Comparison of ENCODE assay signal across 1 cellular context in genomic region chr7:957418-958220, GRCh38.
TF ChIP-seq lines count a peak whose summit lies in the region.

No MANE protein-coding gene starts in this region.

TF ChIP-seq in HepG2, 621 proteins besides CTCF, POLR2A, EP300 and RAD21 (continued from another document and continues in another):
- TF ChIP-seq, protein P1, sequence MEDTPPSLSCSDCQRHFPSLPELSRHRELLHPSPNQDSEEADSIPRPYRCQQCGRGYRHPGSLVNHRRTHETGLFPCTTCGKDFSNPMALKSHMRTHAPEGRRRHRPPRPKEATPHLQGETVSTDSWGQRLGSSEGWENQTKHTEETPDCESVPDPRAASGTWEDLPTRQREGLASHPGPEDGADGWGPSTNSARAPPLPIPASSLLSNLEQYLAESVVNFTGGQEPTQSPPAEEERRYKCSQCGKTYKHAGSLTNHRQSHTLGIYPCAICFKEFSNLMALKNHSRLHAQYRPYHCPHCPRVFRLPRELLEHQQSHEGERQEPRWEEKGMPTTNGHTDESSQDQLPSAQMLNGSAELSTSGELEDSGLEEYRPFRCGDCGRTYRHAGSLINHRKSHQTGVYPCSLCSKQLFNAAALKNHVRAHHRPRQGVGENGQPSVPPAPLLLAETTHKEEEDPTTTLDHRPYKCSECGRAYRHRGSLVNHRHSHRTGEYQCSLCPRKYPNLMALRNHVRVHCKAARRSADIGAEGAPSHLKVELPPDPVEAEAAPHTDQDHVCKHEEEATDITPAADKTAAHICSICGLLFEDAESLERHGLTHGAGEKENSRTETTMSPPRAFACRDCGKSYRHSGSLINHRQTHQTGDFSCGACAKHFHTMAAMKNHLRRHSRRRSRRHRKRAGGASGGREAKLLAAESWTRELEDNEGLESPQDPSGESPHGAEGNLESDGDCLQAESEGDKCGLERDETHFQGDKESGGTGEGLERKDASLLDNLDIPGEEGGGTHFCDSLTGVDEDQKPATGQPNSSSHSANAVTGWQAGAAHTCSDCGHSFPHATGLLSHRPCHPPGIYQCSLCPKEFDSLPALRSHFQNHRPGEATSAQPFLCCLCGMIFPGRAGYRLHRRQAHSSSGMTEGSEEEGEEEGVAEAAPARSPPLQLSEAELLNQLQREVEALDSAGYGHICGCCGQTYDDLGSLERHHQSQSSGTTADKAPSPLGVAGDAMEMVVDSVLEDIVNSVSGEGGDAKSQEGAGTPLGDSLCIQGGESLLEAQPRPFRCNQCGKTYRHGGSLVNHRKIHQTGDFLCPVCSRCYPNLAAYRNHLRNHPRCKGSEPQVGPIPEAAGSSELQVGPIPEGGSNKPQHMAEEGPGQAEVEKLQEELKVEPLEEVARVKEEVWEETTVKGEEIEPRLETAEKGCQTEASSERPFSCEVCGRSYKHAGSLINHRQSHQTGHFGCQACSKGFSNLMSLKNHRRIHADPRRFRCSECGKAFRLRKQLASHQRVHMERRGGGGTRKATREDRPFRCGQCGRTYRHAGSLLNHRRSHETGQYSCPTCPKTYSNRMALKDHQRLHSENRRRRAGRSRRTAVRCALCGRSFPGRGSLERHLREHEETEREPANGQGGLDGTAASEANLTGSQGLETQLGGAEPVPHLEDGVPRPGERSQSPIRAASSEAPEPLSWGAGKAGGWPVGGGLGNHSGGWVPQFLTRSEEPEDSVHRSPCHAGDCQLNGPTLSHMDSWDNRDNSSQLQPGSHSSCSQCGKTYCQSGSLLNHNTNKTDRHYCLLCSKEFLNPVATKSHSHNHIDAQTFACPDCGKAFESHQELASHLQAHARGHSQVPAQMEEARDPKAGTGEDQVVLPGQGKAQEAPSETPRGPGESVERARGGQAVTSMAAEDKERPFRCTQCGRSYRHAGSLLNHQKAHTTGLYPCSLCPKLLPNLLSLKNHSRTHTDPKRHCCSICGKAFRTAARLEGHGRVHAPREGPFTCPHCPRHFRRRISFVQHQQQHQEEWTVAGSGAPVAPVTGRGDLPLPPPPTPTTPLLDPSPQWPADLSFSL (CRISPR knock-in tag; IDR thresholded peaks at IDR 0.05), result peak; percentile 66; the same call in 1 of the 2 replicates
- no peak for TF ChIP-seq BHLHE40 (IDR thresholded peaks at IDR 0.05; ENCODE audit: low read length)
- peak; percentile 95; the same call in 1 of the 2 replicates for TF ChIP-seq ZNF543 (CRISPR knock-in tag; IDR thresholded peaks at IDR 0.05)
- TF ChIP-seq ZNF530 (CRISPR knock-in tag; IDR thresholded peaks at IDR 0.05; ENCODE audit: low read depth), result no peak
- TF ChIP-seq PLRG1 (conservative IDR thresholded peaks at IDR 0.05), result no peak
- peak; percentile 55; the same call in 1 of the 2 replicates for TF ChIP-seq ZNF7 (CRISPR knock-in tag; IDR thresholded peaks at IDR 0.05)
- no peak for TF ChIP-seq ZNF576 (CRISPR knock-in tag; IDR thresholded peaks at IDR 0.05)
- peak; percentile 87; the same call in 1 of the 2 replicates for TF ChIP-seq DMAP1 (CRISPR knock-in tag; IDR thresholded peaks at IDR 0.05)
- TF ChIP-seq JUND (CRISPR knock-in tag; IDR thresholded peaks at IDR 0.05), result peak; percentile 35; the same call in 1 of the 2 replicates
- TF ChIP-seq ZNF44 (CRISPR knock-in tag; IDR thresholded peaks at IDR 0.05), result peak; percentile 89; the same call in 1 of the 2 replicates
- no peak for TF ChIP-seq EHMT2 (IDR thresholded peaks at IDR 0.05; ENCODE audit: borderline replicate concordance, low read depth, low read length)
- TF ChIP-seq ZNF160 (CRISPR knock-in tag; IDR thresholded peaks at IDR 0.05), result peak; percentile 74; the same call in 1 of the 2 replicates
- no peak for TF ChIP-seq ZNF562 (CRISPR knock-in tag; IDR thresholded peaks at IDR 0.05; ENCODE audit: borderline replicate concordance)
- peak; percentile 67; the same call in 1 of the 2 replicates for TF ChIP-seq NR2C2 (CRISPR knock-in tag; IDR thresholded peaks at IDR 0.05; ENCODE audit: borderline replicate concordance)
- peak; percentile 75 for TF ChIP-seq ZNF124 (CRISPR knock-in tag; IDR thresholded peaks at IDR 0.05)
- no peak for TF ChIP-seq ZBTB44 (CRISPR knock-in tag; IDR thresholded peaks at IDR 0.05)
- TF ChIP-seq STAG1 (CRISPR knock-in tag; IDR thresholded peaks at IDR 0.05), result peak; percentile 36; the same call in 1 of the 2 replicates
- peak; percentile 74; the same call in 1 of the 2 replicates for TF ChIP-seq SALL2 (CRISPR knock-in tag; IDR thresholded peaks at IDR 0.05)
- TF ChIP-seq, protein P2, sequence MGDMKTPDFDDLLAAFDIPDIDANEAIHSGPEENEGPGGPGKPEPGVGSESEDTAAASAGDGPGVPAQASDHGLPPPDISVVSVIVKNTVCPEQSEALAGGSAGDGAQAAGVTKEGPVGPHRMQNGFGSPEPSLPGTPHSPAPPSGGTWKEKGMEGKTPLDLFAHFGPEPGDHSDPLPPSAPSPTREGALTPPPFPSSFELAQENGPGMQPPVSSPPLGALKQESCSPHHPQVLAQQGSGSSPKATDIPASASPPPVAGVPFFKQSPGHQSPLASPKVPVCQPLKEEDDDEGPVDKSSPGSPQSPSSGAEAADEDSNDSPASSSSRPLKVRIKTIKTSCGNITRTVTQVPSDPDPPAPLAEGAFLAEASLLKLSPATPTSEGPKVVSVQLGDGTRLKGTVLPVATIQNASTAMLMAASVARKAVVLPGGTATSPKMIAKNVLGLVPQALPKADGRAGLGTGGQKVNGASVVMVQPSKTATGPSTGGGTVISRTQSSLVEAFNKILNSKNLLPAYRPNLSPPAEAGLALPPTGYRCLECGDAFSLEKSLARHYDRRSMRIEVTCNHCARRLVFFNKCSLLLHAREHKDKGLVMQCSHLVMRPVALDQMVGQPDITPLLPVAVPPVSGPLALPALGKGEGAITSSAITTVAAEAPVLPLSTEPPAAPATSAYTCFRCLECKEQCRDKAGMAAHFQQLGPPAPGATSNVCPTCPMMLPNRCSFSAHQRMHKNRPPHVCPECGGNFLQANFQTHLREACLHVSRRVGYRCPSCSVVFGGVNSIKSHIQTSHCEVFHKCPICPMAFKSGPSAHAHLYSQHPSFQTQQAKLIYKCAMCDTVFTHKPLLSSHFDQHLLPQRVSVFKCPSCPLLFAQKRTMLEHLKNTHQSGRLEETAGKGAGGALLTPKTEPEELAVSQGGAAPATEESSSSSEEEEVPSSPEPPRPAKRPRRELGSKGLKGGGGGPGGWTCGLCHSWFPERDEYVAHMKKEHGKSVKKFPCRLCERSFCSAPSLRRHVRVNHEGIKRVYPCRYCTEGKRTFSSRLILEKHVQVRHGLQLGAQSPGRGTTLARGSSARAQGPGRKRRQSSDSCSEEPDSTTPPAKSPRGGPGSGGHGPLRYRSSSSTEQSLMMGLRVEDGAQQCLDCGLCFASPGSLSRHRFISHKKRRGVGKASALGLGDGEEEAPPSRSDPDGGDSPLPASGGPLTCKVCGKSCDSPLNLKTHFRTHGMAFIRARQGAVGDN (CRISPR knock-in tag; IDR thresholded peaks at IDR 0.05), result peak; percentile 100
- TF ChIP-seq ZNF468 (CRISPR knock-in tag; IDR thresholded peaks at IDR 0.05), result 0 out of 2 replicates have a peak, but pooled peaks have one; percentile 51
- TF ChIP-seq FIP1L1 (IDR thresholded peaks at IDR 0.05; ENCODE audit: borderline replicate concordance, insufficient read depth, low read depth, low read length), result 0 out of 2 replicates have a peak, but pooled peaks have one; percentile 56
- peak; percentile 12; the same call in 1 of the 2 replicates for TF ChIP-seq NCOA2 (CRISPR knock-in tag; IDR thresholded peaks at IDR 0.05)
- TF ChIP-seq ZNF3 (CRISPR knock-in tag; IDR thresholded peaks at IDR 0.05), result no peak
- no peak for TF ChIP-seq ZFP36 (IDR thresholded peaks at IDR 0.05; ENCODE audit: borderline replicate concordance, low read depth, low read length, partially characterized antibody)
- TF ChIP-seq ZNF879 (CRISPR knock-in tag; IDR thresholded peaks at IDR 0.05), result no peak; the same call in 1 of the 2 replicates
- TF ChIP-seq NFYB (CRISPR knock-in tag; IDR thresholded peaks at IDR 0.05), result peak; percentile 62
- TF ChIP-seq, protein P3, sequence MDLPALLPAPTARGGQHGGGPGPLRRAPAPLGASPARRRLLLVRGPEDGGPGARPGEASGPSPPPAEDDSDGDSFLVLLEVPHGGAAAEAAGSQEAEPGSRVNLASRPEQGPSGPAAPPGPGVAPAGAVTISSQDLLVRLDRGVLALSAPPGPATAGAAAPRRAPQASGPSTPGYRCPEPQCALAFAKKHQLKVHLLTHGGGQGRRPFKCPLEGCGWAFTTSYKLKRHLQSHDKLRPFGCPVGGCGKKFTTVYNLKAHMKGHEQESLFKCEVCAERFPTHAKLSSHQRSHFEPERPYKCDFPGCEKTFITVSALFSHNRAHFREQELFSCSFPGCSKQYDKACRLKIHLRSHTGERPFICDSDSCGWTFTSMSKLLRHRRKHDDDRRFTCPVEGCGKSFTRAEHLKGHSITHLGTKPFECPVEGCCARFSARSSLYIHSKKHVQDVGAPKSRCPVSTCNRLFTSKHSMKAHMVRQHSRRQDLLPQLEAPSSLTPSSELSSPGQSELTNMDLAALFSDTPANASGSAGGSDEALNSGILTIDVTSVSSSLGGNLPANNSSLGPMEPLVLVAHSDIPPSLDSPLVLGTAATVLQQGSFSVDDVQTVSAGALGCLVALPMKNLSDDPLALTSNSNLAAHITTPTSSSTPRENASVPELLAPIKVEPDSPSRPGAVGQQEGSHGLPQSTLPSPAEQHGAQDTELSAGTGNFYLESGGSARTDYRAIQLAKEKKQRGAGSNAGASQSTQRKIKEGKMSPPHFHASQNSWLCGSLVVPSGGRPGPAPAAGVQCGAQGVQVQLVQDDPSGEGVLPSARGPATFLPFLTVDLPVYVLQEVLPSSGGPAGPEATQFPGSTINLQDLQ (CRISPR knock-in tag; IDR thresholded peaks at IDR 0.05), result peak; percentile 73
- no peak for TF ChIP-seq ATF1 (CRISPR knock-in tag; IDR thresholded peaks at IDR 0.05)
- TF ChIP-seq ZZZ3 (CRISPR knock-in tag; IDR thresholded peaks at IDR 0.05; ENCODE audit: borderline replicate concordance), result peak; percentile 91
- TF ChIP-seq, protein P4, sequence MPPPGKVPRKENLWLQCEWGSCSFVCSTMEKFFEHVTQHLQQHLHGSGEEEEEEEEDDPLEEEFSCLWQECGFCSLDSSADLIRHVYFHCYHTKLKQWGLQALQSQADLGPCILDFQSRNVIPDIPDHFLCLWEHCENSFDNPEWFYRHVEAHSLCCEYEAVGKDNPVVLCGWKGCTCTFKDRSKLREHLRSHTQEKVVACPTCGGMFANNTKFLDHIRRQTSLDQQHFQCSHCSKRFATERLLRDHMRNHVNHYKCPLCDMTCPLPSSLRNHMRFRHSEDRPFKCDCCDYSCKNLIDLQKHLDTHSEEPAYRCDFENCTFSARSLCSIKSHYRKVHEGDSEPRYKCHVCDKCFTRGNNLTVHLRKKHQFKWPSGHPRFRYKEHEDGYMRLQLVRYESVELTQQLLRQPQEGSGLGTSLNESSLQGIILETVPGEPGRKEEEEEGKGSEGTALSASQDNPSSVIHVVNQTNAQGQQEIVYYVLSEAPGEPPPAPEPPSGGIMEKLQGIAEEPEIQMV (CRISPR knock-in tag; IDR thresholded peaks at IDR 0.05; ENCODE audit: low read depth), result peak; percentile 81; the same call in 1 of the 2 replicates
- TF ChIP-seq, protein P5, sequence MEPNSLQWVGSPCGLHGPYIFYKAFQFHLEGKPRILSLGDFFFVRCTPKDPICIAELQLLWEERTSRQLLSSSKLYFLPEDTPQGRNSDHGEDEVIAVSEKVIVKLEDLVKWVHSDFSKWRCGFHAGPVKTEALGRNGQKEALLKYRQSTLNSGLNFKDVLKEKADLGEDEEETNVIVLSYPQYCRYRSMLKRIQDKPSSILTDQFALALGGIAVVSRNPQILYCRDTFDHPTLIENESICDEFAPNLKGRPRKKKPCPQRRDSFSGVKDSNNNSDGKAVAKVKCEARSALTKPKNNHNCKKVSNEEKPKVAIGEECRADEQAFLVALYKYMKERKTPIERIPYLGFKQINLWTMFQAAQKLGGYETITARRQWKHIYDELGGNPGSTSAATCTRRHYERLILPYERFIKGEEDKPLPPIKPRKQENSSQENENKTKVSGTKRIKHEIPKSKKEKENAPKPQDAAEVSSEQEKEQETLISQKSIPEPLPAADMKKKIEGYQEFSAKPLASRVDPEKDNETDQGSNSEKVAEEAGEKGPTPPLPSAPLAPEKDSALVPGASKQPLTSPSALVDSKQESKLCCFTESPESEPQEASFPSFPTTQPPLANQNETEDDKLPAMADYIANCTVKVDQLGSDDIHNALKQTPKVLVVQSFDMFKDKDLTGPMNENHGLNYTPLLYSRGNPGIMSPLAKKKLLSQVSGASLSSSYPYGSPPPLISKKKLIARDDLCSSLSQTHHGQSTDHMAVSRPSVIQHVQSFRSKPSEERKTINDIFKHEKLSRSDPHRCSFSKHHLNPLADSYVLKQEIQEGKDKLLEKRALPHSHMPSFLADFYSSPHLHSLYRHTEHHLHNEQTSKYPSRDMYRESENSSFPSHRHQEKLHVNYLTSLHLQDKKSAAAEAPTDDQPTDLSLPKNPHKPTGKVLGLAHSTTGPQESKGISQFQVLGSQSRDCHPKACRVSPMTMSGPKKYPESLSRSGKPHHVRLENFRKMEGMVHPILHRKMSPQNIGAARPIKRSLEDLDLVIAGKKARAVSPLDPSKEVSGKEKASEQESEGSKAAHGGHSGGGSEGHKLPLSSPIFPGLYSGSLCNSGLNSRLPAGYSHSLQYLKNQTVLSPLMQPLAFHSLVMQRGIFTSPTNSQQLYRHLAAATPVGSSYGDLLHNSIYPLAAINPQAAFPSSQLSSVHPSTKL (CRISPR knock-in tag; IDR thresholded peaks at IDR 0.05), result no peak; the same call in none of the 2 replicates
- TF ChIP-seq MAF1 (CRISPR knock-in tag; IDR thresholded peaks at IDR 0.05; ENCODE audit: borderline replicate concordance), result no peak
- TF ChIP-seq SMAD3 (CRISPR knock-in tag; IDR thresholded peaks at IDR 0.05), result no peak
- peak; percentile 72 for TF ChIP-seq ZNF460 (CRISPR knock-in tag; IDR thresholded peaks at IDR 0.05; ENCODE audit: borderline replicate concordance)
- TF ChIP-seq SRSF9 (IDR thresholded peaks at IDR 0.05; ENCODE audit: borderline replicate concordance, insufficient read depth, low read depth, low read length, poor library complexity, severe bottlenecking), result no peak
- TF ChIP-seq DR1 (CRISPR knock-in tag; IDR thresholded peaks at IDR 0.05), result no peak; the same call in none of the 2 replicates
- TF ChIP-seq ZMAT3 (CRISPR knock-in tag; conservative IDR thresholded peaks at IDR 0.05), result peak; percentile 96
- peak; percentile 93 for TF ChIP-seq ZNF232 (CRISPR knock-in tag; IDR thresholded peaks at IDR 0.05; ENCODE audit: borderline replicate concordance)
- TF ChIP-seq HOXA3 (CRISPR knock-in tag; IDR thresholded peaks at IDR 0.05), result peak; percentile 78
- no peak for TF ChIP-seq PRPF4 (IDR thresholded peaks at IDR 0.05; ENCODE audit: low read depth, low read length, poor library complexity, severe bottlenecking)
- TF ChIP-seq HNRNPL (IDR thresholded peaks at IDR 0.05; ENCODE audit: low read depth, low read length), result peak; percentile 77; the same call in 1 of the 2 replicates
- no peak for TF ChIP-seq RBM22 (optimal IDR thresholded peaks at IDR 0.05; ENCODE audit: low read length)
